In genomic region chr2:101127319-101128056, GRCh38 we compare ENCODE assay signal across 24 cellular contexts. TPM values are rescaled to one million over a fixed set of nuclear protein-coding genes. Genes with fewer than 3 reads are reported as not detected.
DNase-seq lines count a peak whose midpoint lies in the region; ATAC-seq and TF ChIP-seq lines count a peak whose summit lies in the region.
"Had no signal": no experiment of that assay in that cellular context is flagged by ENCODE, and none has a peak within 500 bp of the region (broad histone marks: within the 10 kb centered on the region; RNA-seq: fewer than 3 reads in every experiment).

No MANE protein-coding gene starts in this region.

- H3K4me3 Mint-ChIP-seq in MCF 10A (ENCODE audit: unreplicated experiment), result no peak overlapping the region
- H3K4me3 Mint-ChIP-seq in activated naive CD8-positive, alpha-beta T cell treated with anti-CD3 and anti-CD28 coated beads, Interleukin-2, amount 50 U/mL, for 24 hours, result no peak overlapping the region
- H3K4me3 Mint-ChIP-seq: activated CD4-positive, alpha-beta memory T cell treated with anti-CD3 and anti-CD28 coated beads, Interleukin-2, amount 10 ng/mL, durations not matched to agents 7 days and 5 days; IgD-negative memory B cell had no signal

- H3K27me3 ChIP-seq in breast epithelium, result no peaks in the 10 kb centered on the region
- no peaks in the 10 kb centered on the region for H3K27me3 ChIP-seq in RWPE2 (ENCODE audit: insufficient read depth, poor library complexity, severe bottlenecking)
- H3K27me3 ChIP-seq in hepatocyte, result no peaks in the 10 kb centered on the region
- H3K27me3 ChIP-seq in gastrocnemius medialis, result no peaks in the 10 kb centered on the region
- H3K27me3 ChIP-seq in Karpas-422 (ENCODE audit: low read length), result no peaks in the 10 kb centered on the region
- H3K27me3 ChIP-seq: adrenal gland, BE2C, heart left ventricle, MG63, upper lobe of left lung had no signal

- DNase-seq in MCF 10A (ENCODE audit: unreplicated experiment), result no peak
- no peak for DNase-seq in breast epithelium (ENCODE audit: low spot score in 2 of 2)
- DNase-seq in RWPE2 (ENCODE audit: low spot score), result no peak
- DNase-seq in hepatocyte (ENCODE audit: low spot score), result no peak
- DNase-seq in gastrocnemius medialis, result no peak
- DNase-seq in GM19240 (ENCODE audit: insufficient read length, low spot score), result no peak
- no peak for DNase-seq in Karpas-422
- DNase-seq in activated naive CD8-positive, alpha-beta T cell treated with anti-CD3 and anti-CD28 coated beads, Interleukin-2, amount 50 U/mL, for 24 hours, result no peak
- DNase-seq: activated CD4-positive, alpha-beta memory T cell treated with anti-CD3 and anti-CD28 coated beads, Interleukin-2, amount 10 ng/mL, durations not matched to agents 7 days and 5 days; activated gamma-delta T cell; activated T-cell treated with anti-CD3 and anti-CD28 coated beads for 4 hours; adrenal gland; BE2C; cortex of kidney; GOT3; heart left ventricle; lower lobe of right lung; MG63; NCI-H1417 treated with DMSO at 0.1 percent for 48 hours; NCI-H524 treated with DMSO at 0.1 percent for 48 hours; Right ventricle myocardium superior; SW 1271; upper lobe of left lung had no signal

- in situ Hi-C loops in gastrocnemius medialis (cut with MboI; ENCODE audit: low sequenced_read_pairs in 4 of 4), result no loop called here

- H4K20me1 ChIP-seq in hepatocyte (ENCODE audit: insufficient read depth, poor library complexity, severe bottlenecking) (no peaks in the 10 kb centered on the region), Karpas-422 (ENCODE audit: insufficient read depth, low read depth, low read length) (no peaks in the 10 kb centered on the region)

- no peak for TF ChIP-seq CTCF in MCF 10A (IDR thresholded peaks at IDR 0.05; ENCODE audit: unreplicated experiment)
- no peak for TF ChIP-seq CTCF in breast epithelium (IDR thresholded peaks at IDR 0.05)
- TF ChIP-seq CTCF in RWPE2 (IDR thresholded peaks at IDR 0.05; ENCODE audit: poor library complexity, severe bottlenecking), result no peak
- TF ChIP-seq CTCF in hepatocyte (IDR thresholded peaks at IDR 0.05; ENCODE audit: poor library complexity), result no peak
- TF ChIP-seq CTCF in gastrocnemius medialis (IDR thresholded peaks at IDR 0.05 in 4 of 5, conservative IDR thresholded peaks at IDR 0.05 in 1 of 5), result no peak

- no peak overlapping the region for H2AFZ ChIP-seq in hepatocyte
- H2AFZ ChIP-seq in Karpas-422 (ENCODE audit: low read length), result no peak overlapping the region

- TF ChIP-seq POLR2A in breast epithelium (IDR thresholded peaks at IDR 0.05) (no peak), gastrocnemius medialis (IDR thresholded peaks at IDR 0.05) (no peak)

- CTCF ChIA-PET in MCF 10A (lab: Yijun Ruan, JAX), result interaction anchor here (0.7 to 2.4 kb wide), 5 partner anchors 11 to 78 kb away, joined by 3 to 10 read pairs (median 5); no protein-coding TSS in a partner anchor

- ATAC-seq in RWPE2 (ENCODE audit: low read depth) (no peak), gastrocnemius medialis (no peak)
- no peak for ATAC-seq in activated naive CD8-positive, alpha-beta T cell treated with anti-CD3 and anti-CD28 coated beads, Interleukin-2, amount 50 U/mL, for 24 hours
- ATAC-seq: heart left ventricle, lower lobe of right lung had no signal

- H3K27me3 Mint-ChIP-seq in MCF 10A (ENCODE audit: insufficient read depth, unreplicated experiment), result no peaks in the 10 kb centered on the region
- no peaks in the 10 kb centered on the region for H3K27me3 Mint-ChIP-seq in activated naive CD8-positive, alpha-beta T cell treated with anti-CD3 and anti-CD28 coated beads, Interleukin-2, amount 50 U/mL, for 24 hours

- no peaks in the 10 kb centered on the region for H3K9me3 ChIP-seq in breast epithelium
- H3K9me3 ChIP-seq in RWPE2 (ENCODE audit: severe bottlenecking), result no peaks in the 10 kb centered on the region
- H3K9me3 ChIP-seq in hepatocyte (ENCODE audit: low read depth), result no peaks in the 10 kb centered on the region
- H3K9me3 ChIP-seq in gastrocnemius medialis, result no peaks in the 10 kb centered on the region
- no peaks in the 10 kb centered on the region for H3K9me3 ChIP-seq in Karpas-422 (ENCODE audit: low read length)
- H3K9me3 ChIP-seq: adrenal gland, BE2C, heart left ventricle, lower lobe of right lung, MG63, upper lobe of left lung had no signal

- POLR2A ChIA-PET in MCF 10A (lab: Yijun Ruan, JAX), result interaction anchor here (0.7 to 10.8 kb wide), 4 partner anchors 9 to 22 kb away, joined by 3 to 275 read pairs (median 54); partner anchors contain the start of gene TBC1D8

- H3K9ac ChIP-seq in Karpas-422 (ENCODE audit: low read length), result no peak overlapping the region

- peaks cover 60% of the 10 kb centered on the region for H3K4me1 Mint-ChIP-seq in MCF 10A (ENCODE audit: insufficient read depth, unreplicated experiment)
- peaks cover 14% of the 10 kb centered on the region for H3K4me1 Mint-ChIP-seq in activated naive CD8-positive, alpha-beta T cell treated with anti-CD3 and anti-CD28 coated beads, Interleukin-2, amount 50 U/mL, for 24 hours
- H3K4me1 Mint-ChIP-seq: activated CD4-positive, alpha-beta memory T cell treated with anti-CD3 and anti-CD28 coated beads, Interleukin-2, amount 10 ng/mL, durations not matched to agents 7 days and 5 days; IgD-negative memory B cell had no signal

- no peak overlapping the region for H3K4me3 ChIP-seq in breast epithelium
- H3K4me3 ChIP-seq in RWPE2 (ENCODE audit: severe bottlenecking), result no peak overlapping the region
- no peak overlapping the region for H3K4me3 ChIP-seq in hepatocyte
- H3K4me3 ChIP-seq in gastrocnemius medialis, result no peak overlapping the region
- no peak overlapping the region for H3K4me3 ChIP-seq in Karpas-422 (ENCODE audit: low read length)
- H3K4me3 ChIP-seq: adrenal gland, heart left ventricle, lower lobe of right lung, MG63, upper lobe of left lung had no signal

- H3K4me2 ChIP-seq in hepatocyte (no peak overlapping the region), Karpas-422 (ENCODE audit: low read depth, low read length, poor library complexity, severe bottlenecking) (no peak overlapping the region)

- H3K27ac ChIP-seq in breast epithelium (peak overlapping the region in 1 of 2 donors; percentile 13), RWPE2 (ENCODE audit: poor library complexity, severe bottlenecking) (peak overlapping the region; percentile 97), hepatocyte (peak overlapping the region; percentile 93), gastrocnemius medialis (peak overlapping the region; percentile 90 to 100 (median 99)), Karpas-422 (ENCODE audit: low read length) (no peak overlapping the region)
- H3K27ac ChIP-seq: adrenal gland, lower lobe of right lung had no signal

- peaks cover 7% of the 10 kb centered on the region for H3K9me3 Mint-ChIP-seq in MCF 10A (ENCODE audit: unreplicated experiment)
- no peaks in the 10 kb centered on the region for H3K9me3 Mint-ChIP-seq in activated naive CD8-positive, alpha-beta T cell treated with anti-CD3 and anti-CD28 coated beads, Interleukin-2, amount 50 U/mL, for 24 hours
- H3K9me3 Mint-ChIP-seq: activated CD4-positive, alpha-beta memory T cell treated with anti-CD3 and anti-CD28 coated beads, Interleukin-2, amount 10 ng/mL, durations not matched to agents 7 days and 5 days; IgD-negative memory B cell had no signal

- intact Hi-C loops in MCF 10A (cut with micrococcal nuclease), result no loop called here
- intact Hi-C loops in breast epithelium (cut with DNase I; ENCODE audit: low total_unique reads), result loop anchor here (10.0 kb wide), 1 partner anchor 63 kb away; no protein-coding TSS in a partner anchor
- intact Hi-C loops in gastrocnemius medialis (cut with DNase I; ENCODE audit: low total_unique reads), result no loop called here

- H3K9me2 ChIP-seq in hepatocyte (replicated peaks; ENCODE audit: insufficient read depth) (no peaks in the 10 kb centered on the region), Karpas-422 (replicated peaks; ENCODE audit: insufficient read depth, low read length) (no peaks in the 10 kb centered on the region)

- H3K36me3 ChIP-seq in breast epithelium (no peaks in the 10 kb centered on the region), RWPE2 (ENCODE audit: low read depth) (0 out of 2 replicates have a peak, but pooled peaks cover 8% of the 10 kb centered on the region), hepatocyte (replicated peaks; ENCODE audit: insufficient read depth, low read depth) (no peaks in the 10 kb centered on the region), gastrocnemius medialis (no peaks in the 10 kb centered on the region), Karpas-422 (ENCODE audit: insufficient read depth, low read length) (no peaks in the 10 kb centered on the region)
- H3K36me3 ChIP-seq: adrenal gland, BE2C, heart left ventricle, lower lobe of right lung, MG63, upper lobe of left lung had no signal

- peak overlapping the region; percentile 96 for H3K27ac Mint-ChIP-seq in MCF 10A (ENCODE audit: low read depth, unreplicated experiment)
- H3K27ac Mint-ChIP-seq in activated naive CD8-positive, alpha-beta T cell treated with anti-CD3 and anti-CD28 coated beads, Interleukin-2, amount 50 U/mL, for 24 hours, result no peak overlapping the region
- H3K27ac Mint-ChIP-seq: activated CD4-positive, alpha-beta memory T cell treated with anti-CD3 and anti-CD28 coated beads, Interleukin-2, amount 10 ng/mL, durations not matched to agents 7 days and 5 days; IgD-negative memory B cell had no signal

- H3K4me1 ChIP-seq in breast epithelium (peaks cover 0 to 17% of the 10 kb centered on the region in 2 donors), RWPE2 (ENCODE audit: insufficient read depth, poor library complexity, severe bottlenecking) (peaks cover 60% of the 10 kb centered on the region), hepatocyte (ENCODE audit: insufficient read depth) (peaks cover 27% of the 10 kb centered on the region), gastrocnemius medialis (peaks cover 85 to 95% of the 10 kb centered on the region in 2 donors), Karpas-422 (ENCODE audit: low read length) (no peaks in the 10 kb centered on the region)
- H3K4me1 ChIP-seq: BE2C had no signal

- 70% methylated on average over 5 of the region's 5 CpGs for WGBS in hepatocyte (ENCODE audit: low lambda C conversion rate, missing lambda C conversion rate)

- H3K36me3 Mint-ChIP-seq in MCF 10A (ENCODE audit: insufficient read depth, unreplicated experiment), result peaks cover 21% of the 10 kb centered on the region
- H3K36me3 Mint-ChIP-seq in activated naive CD8-positive, alpha-beta T cell treated with anti-CD3 and anti-CD28 coated beads, Interleukin-2, amount 50 U/mL, for 24 hours (ENCODE audit: low read depth), result no peaks in the 10 kb centered on the region
- H3K36me3 Mint-ChIP-seq: IgD-negative memory B cell had no signal

- H3K79me2 ChIP-seq in hepatocyte (peaks cover 57% of the 10 kb centered on the region), Karpas-422 (ENCODE audit: low read length) (no peaks in the 10 kb centered on the region)

- no TSS peak for BruUV-seq in MCF 10A (replicated peaks; lab: Mats Ljungman, UMichigan)

RNA-seq across cellular contexts. Expression of gene TBC1D8, which starts 23.7 kb away (rescaled TPM):
- total RNA-seq in MCF 10A (2022) (48.1 and 50.9 TPM in 2 replicates), breast epithelium (10 to 100 TPM; 19.5 to 92.4 (median 89.7) TPM), hepatocyte (15.8 and 18.7 TPM in 2 replicates), gastrocnemius medialis (100 to 1,000 TPM; 103 to 298 (median 201) TPM)
- 10.1 and 17.9 TPM in 2 replicates for polyA plus RNA-seq in hepatocyte
- 0.97 and 2.3 TPM in 2 replicates for total RNA-seq in Karpas-422 (2014; rRNA removed; shearing (Covaris generic); ENCODE audit: low replicate concordance)
